1 cellular context compared by ENCODE assay signal in the genomic region with DNA sequence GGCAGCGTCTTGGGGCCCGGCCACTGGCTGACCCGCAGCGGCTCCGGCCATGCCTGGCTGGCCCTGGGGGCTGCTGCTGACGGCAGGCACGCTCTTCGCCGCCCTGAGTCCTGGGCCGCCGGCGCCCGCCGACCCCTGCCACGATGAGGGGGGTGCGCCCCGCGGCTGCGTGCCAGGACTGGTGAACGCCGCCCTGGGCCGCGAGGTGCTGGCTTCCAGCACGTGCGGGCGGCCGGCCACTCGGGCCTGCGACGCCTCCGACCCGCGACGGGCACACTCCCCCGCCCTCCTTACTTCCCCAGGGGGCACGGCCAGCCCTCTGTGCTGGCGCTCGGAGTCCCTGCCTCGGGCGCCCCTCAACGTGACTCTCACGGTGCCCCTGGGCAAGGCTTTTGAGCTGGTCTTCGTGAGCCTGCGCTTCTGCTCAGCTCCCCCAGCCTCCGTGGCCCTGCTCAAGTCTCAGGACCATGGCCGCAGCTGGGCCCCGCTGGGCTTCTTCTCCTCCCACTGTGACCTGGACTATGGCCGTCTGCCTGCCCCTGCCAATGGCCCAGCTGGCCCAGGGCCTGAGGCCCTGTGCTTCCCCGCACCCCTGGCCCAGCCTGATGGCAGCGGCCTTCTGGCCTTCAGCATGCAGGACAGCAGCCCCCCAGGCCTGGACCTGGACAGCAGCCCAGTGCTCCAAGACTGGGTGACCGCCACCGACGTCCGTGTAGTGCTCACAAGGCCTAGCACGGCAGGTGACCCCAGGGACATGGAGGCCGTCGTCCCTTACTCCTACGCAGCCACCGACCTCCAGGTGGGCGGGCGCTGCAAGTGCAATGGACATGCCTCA.
TF ChIP-seq lines count a peak whose summit lies in the region.

No MANE protein-coding gene starts in this region.

TF ChIP-seq in HEK293, 187 proteins besides CTCF, POLR2A, EP300 and RAD21 (continued from another document):
- TF ChIP-seq SALL2 (tag by site-specific recombination; IDR thresholded peaks at IDR 0.05; ENCODE audit: borderline replicate concordance) (no peak), ZNF138 (tag by site-specific recombination; IDR thresholded peaks at IDR 0.05; ENCODE audit: borderline replicate concordance) (no peak), BCL11B (tag by site-specific recombination; IDR thresholded peaks at IDR 0.05; ENCODE audit: low read depth) (peak; percentile 87; the same call in 1 of the 2 replicates), GLIS2 (tag by site-specific recombination; IDR thresholded peaks at IDR 0.05) (0 out of 2 replicates have a peak, but pooled peaks have one; percentile 36), ZNF335 (tag by site-specific recombination; conservative IDR thresholded peaks at IDR 0.05) (no peak), EGR2 (tag by site-specific recombination; IDR thresholded peaks at IDR 0.05; ENCODE audit: low read depth) (peak; percentile 46; the same call in 1 of the 2 replicates), ZNF19 (tag by site-specific recombination; IDR thresholded peaks at IDR 0.05; ENCODE audit: low read depth) (no peak), ZFHX2 (tag by site-specific recombination; conservative IDR thresholded peaks at IDR 0.05) (peak; percentile 55)
- TF ChIP-seq, protein P1, sequence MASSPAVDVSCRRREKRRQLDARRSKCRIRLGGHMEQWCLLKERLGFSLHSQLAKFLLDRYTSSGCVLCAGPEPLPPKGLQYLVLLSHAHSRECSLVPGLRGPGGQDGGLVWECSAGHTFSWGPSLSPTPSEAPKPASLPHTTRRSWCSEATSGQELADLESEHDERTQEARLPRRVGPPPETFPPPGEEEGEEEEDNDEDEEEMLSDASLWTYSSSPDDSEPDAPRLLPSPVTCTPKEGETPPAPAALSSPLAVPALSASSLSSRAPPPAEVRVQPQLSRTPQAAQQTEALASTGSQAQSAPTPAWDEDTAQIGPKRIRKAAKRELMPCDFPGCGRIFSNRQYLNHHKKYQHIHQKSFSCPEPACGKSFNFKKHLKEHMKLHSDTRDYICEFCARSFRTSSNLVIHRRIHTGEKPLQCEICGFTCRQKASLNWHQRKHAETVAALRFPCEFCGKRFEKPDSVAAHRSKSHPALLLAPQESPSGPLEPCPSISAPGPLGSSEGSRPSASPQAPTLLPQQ (tag by site-specific recombination; IDR thresholded peaks at IDR 0.05), result no peak
- TF ChIP-seq, protein P2, sequence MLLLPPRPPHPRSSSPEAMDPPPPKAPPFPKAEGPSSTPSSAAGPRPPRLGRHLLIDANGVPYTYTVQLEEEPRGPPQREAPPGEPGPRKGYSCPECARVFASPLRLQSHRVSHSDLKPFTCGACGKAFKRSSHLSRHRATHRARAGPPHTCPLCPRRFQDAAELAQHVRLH (tag by site-specific recombination; IDR thresholded peaks at IDR 0.05), result no peak
- TF ChIP-seq, protein P3, sequence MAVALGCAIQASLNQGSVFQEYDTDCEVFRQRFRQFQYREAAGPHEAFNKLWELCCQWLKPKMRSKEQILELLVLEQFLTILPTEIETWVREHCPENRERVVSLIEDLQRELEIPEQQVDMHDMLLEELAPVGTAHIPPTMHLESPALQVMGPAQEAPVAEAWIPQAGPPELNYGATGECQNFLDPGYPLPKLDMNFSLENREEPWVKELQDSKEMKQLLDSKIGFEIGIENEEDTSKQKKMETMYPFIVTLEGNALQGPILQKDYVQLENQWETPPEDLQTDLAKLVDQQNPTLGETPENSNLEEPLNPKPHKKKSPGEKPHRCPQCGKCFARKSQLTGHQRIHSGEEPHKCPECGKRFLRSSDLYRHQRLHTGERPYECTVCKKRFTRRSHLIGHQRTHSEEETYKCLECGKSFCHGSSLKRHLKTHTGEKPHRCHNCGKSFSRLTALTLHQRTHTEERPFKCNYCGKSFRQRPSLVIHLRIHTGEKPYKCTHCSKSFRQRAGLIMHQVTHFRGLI (tag by site-specific recombination; IDR thresholded peaks at IDR 0.05), result no peak
- TF ChIP-seq, protein P4, sequence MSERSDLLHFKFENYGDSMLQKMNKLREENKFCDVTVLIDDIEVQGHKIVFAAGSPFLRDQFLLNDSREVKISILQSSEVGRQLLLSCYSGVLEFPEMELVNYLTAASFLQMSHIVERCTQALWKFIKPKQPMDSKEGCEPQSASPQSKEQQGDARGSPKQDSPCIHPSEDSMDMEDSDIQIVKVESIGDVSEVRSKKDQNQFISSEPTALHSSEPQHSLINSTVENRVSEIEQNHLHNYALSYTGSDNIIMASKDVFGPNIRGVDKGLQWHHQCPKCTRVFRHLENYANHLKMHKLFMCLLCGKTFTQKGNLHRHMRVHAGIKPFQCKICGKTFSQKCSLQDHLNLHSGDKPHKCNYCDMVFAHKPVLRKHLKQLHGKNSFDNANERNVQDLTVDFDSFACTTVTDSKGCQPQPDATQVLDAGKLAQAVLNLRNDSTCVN (tag by site-specific recombination; optimal IDR thresholded peaks at IDR 0.05), result peak; percentile 8
